9 cellular contexts compared by ENCODE assay signal in genomic region chr5:140647042-140647341, GRCh38. TPM values are rescaled to one million over a fixed set of nuclear protein-coding genes. Genes with fewer than 3 reads are reported as not detected.
A peak's percentile ranks its signal among the peaks of the same experiment; 100 is the strongest.
DNase-seq lines count a peak whose midpoint lies in the region; ATAC-seq and TF ChIP-seq lines count a peak whose summit lies in the region.
"Had no signal": no experiment of that assay in that cellular context is flagged by ENCODE, and none has a peak within 500 bp of the region (broad histone marks: within the 10 kb centered on the region; RNA-seq: fewer than 3 reads in every experiment).

No MANE protein-coding gene starts in this region.

- H3K4me3 ChIP-seq in CD4-positive, CD25-positive, alpha-beta regulatory T cell (ENCODE audit: low read depth, low read length): peak overlapping the region; percentile 93
- H3K4me3 ChIP-seq in colonic mucosa: peak overlapping the region; percentile 98
- peak overlapping the region; percentile 80 for H3K4me3 ChIP-seq in naive thymus-derived CD4-positive, alpha-beta T cell (ENCODE audit: low read length)

- peak overlapping the region; percentile 86 to 96 for H3K9ac ChIP-seq in colonic mucosa (ENCODE audit: low read depth in 2 of 2, low read length in 2 of 2)

- H3K9me3 Mint-ChIP-seq in CD4-positive, CD25-positive, alpha-beta regulatory T cell: no peaks in the 10 kb centered on the region
- no peaks in the 10 kb centered on the region for H3K9me3 Mint-ChIP-seq in IgD-negative memory B cell
- H3K9me3 Mint-ChIP-seq in naive thymus-derived CD4-positive, alpha-beta T cell: peaks cover 0 to 5% (median 0%) of the 10 kb centered on the region in 11 donors

- H3K36me3 ChIP-seq in CD4-positive, CD25-positive, alpha-beta regulatory T cell (ENCODE audit: control insufficient read depth, insufficient read depth, low read length): peaks cover 45% of the 10 kb centered on the region
- peaks cover 22% of the 10 kb centered on the region for H3K36me3 ChIP-seq in colonic mucosa
- peaks cover 2 to 62% (median 16%) of the 10 kb centered on the region in 3 experiments for H3K36me3 ChIP-seq in naive thymus-derived CD4-positive, alpha-beta T cell (ENCODE audit: control insufficient read depth in 2 of 3, insufficient read depth in 3 of 3, low read length in 3 of 3)

- peaks cover 12 to 77% (median 31%) of the 10 kb centered on the region in 4 donors for H3K4me1 Mint-ChIP-seq in CD4-positive, CD25-positive, alpha-beta regulatory T cell
- H3K4me1 Mint-ChIP-seq in IgD-negative memory B cell: peaks cover 18 to 33% (median 22%) of the 10 kb centered on the region in 3 donors
- peaks cover 32 to 72% (median 61%) of the 10 kb centered on the region in 7 donors for H3K4me1 Mint-ChIP-seq in naive thymus-derived CD4-positive, alpha-beta T cell

- H3K27me3 ChIP-seq in CD4-positive, CD25-positive, alpha-beta regulatory T cell (ENCODE audit: control insufficient read depth, insufficient read depth, low read length): no peaks in the 10 kb centered on the region
- H3K27me3 ChIP-seq in colonic mucosa: no peaks in the 10 kb centered on the region
- no peaks in the 10 kb centered on the region for H3K27me3 ChIP-seq in naive thymus-derived CD4-positive, alpha-beta T cell (ENCODE audit: control insufficient read depth in 2 of 2, insufficient read depth in 2 of 2, low read length in 2 of 2)

- POLR2A ChIA-PET in naive thymus-derived CD4-positive, alpha-beta T cell (lab: Charles Lee): interaction anchor here (0.6 to 4.9 kb wide), 36 partner anchors 8 to 674 kb away, joined by 3 to 51 read pairs (median 6); partner anchors contain the start of genes ANKHD1, APBB3, CD14 and EIF4EBP3

- CTCF ChIA-PET in naive thymus-derived CD4-positive, alpha-beta T cell (lab: Charles Lee): interaction anchor here (1.0 to 1.8 kb wide), 4 partner anchors 18 to 99 kb away, joined by 3 to 11 read pairs (median 4); partner anchors contain the start of genes EIF4EBP3 and SRA1

- no peaks in the 10 kb centered on the region for H3K9me3 ChIP-seq in CD4-positive, CD25-positive, alpha-beta regulatory T cell (ENCODE audit: control insufficient read depth in 2 of 2, low read length in 2 of 2)
- no peaks in the 10 kb centered on the region for H3K9me3 ChIP-seq in colonic mucosa
- no peaks in the 10 kb centered on the region for H3K9me3 ChIP-seq in naive thymus-derived CD4-positive, alpha-beta T cell (ENCODE audit: control insufficient read depth in 2 of 3, low read length in 3 of 3)

- H3K4me3 Mint-ChIP-seq in CD4-positive, CD25-positive, alpha-beta regulatory T cell: peak overlapping the region; percentile 97 to 99 (median 98)
- H3K4me3 Mint-ChIP-seq in IgD-negative memory B cell: peak overlapping the region; percentile 94 to 100 (median 100)
- peak overlapping the region; percentile 88 to 100 (median 98) for H3K4me3 Mint-ChIP-seq in naive thymus-derived CD4-positive, alpha-beta T cell

- intact Hi-C loops in colonic mucosa (cut with DNase I): loop anchor here (10.0 kb wide), 1 partner anchor 48 kb away; the partner anchor contains the start of genes HARS1 and HARS2
- intact Hi-C loops in naive thymus-derived CD4-positive, alpha-beta T cell (cut with micrococcal nuclease): loop anchor here (1.0 to 2.0 kb wide), 12 partner anchors 8 to 536 kb away; partner anchors contain the start of genes ANKHD1 (in 2 of the 2), APBB3 (in 2 of the 2), HARS1 (in 2 of the 2) and HARS2 (in 2 of the 2)

- no peak for TF ChIP-seq CTCF in colonic mucosa (IDR thresholded peaks at IDR 0.05)

- no peak for ATAC-seq in CD4-positive, CD25-positive, alpha-beta regulatory T cell (ENCODE audit: low read depth in 2 of 2)
- no peak for ATAC-seq in naive thymus-derived CD4-positive, alpha-beta T cell
- no peak for ATAC-seq in HG03139 (IDR thresholded peaks at IDR 0.05; ENCODE audit: unreplicated experiment)

- peaks cover 28% of the 10 kb centered on the region for H3K4me1 ChIP-seq in CD4-positive, CD25-positive, alpha-beta regulatory T cell (ENCODE audit: control insufficient read depth, insufficient read depth, low read length, poor library complexity, severe bottlenecking)
- peaks cover 11% of the 10 kb centered on the region for H3K4me1 ChIP-seq in colonic mucosa
- peaks cover 18% of the 10 kb centered on the region in 2 donors for H3K4me1 ChIP-seq in naive thymus-derived CD4-positive, alpha-beta T cell (ENCODE audit: control insufficient read depth in 2 of 2, insufficient read depth in 2 of 2, low read length in 2 of 2)

- peak overlapping the region; percentile 66 to 99 (median 97) for H3K27ac Mint-ChIP-seq in CD4-positive, CD25-positive, alpha-beta regulatory T cell
- H3K27ac Mint-ChIP-seq in IgD-negative memory B cell: peak overlapping the region; percentile 71 to 99 (median 89)
- peak overlapping the region; percentile 93 to 100 (median 99) for H3K27ac Mint-ChIP-seq in naive thymus-derived CD4-positive, alpha-beta T cell

- no peaks in the 10 kb centered on the region for H3K27me3 Mint-ChIP-seq in CD4-positive, CD25-positive, alpha-beta regulatory T cell
- no peaks in the 10 kb centered on the region for H3K27me3 Mint-ChIP-seq in IgD-negative memory B cell
- no peaks in the 10 kb centered on the region for H3K27me3 Mint-ChIP-seq in naive thymus-derived CD4-positive, alpha-beta T cell

- DNase-seq in CD4-positive, CD25-positive, alpha-beta regulatory T cell: no peak
- no peak for DNase-seq in colonic mucosa
- no peak for DNase-seq in naive thymus-derived CD4-positive, alpha-beta T cell
- no peak for DNase-seq in islet precursor cell
- no peak for DNase-seq in Ammon's horn (ENCODE audit: low spot score)
- DNase-seq in NCI-H446 (lab: John Stamatoyannopoulos, UW): no peak

- H3K36me3 Mint-ChIP-seq in CD4-positive, CD25-positive, alpha-beta regulatory T cell: peaks cover 43% of the 10 kb centered on the region
- H3K36me3 Mint-ChIP-seq in IgD-negative memory B cell: peaks cover 7% of the 10 kb centered on the region
- H3K36me3 Mint-ChIP-seq in naive thymus-derived CD4-positive, alpha-beta T cell: peaks cover 6 to 34% (median 27%) of the 10 kb centered on the region in 5 donors

- peak overlapping the region; percentile 97 for H3K27ac ChIP-seq in CD4-positive, CD25-positive, alpha-beta regulatory T cell (ENCODE audit: insufficient read depth, low read length, poor library complexity, severe bottlenecking)
- H3K27ac ChIP-seq in colonic mucosa: peak overlapping the region; percentile 84
- H3K27ac ChIP-seq in naive thymus-derived CD4-positive, alpha-beta T cell (ENCODE audit: low read depth, low read length): peak overlapping the region; percentile 95

RNA-seq across cellular contexts. Expression of gene NDUFA2, which starts 0.4 kb away (rescaled TPM):
- 42.6 TPM for total RNA-seq in CD4-positive, CD25-positive, alpha-beta regulatory T cell
- 100 to 1,000 TPM; 165 to 208 (median 169) TPM for polyA plus RNA-seq in CD4-positive, CD25-positive, alpha-beta regulatory T cell
- 154 TPM for polyA plus RNA-seq in IgD-negative memory B cell
- 100 to 1,000 TPM in 1 of 2 donors, 10 to 100 TPM in 1; 85.4 to 101 TPM for total RNA-seq in colonic mucosa
- total RNA-seq in naive thymus-derived CD4-positive, alpha-beta T cell: 10 to 100 TPM; 33.2 to 68.7 (median 43.5) TPM
- polyA plus RNA-seq in naive thymus-derived CD4-positive, alpha-beta T cell: 100 to 1,000 TPM; 147 to 149 TPM

RNA-seq across cellular contexts. Expression of gene IK, which starts 0.6 kb away (rescaled TPM):
- total RNA-seq in CD4-positive, CD25-positive, alpha-beta regulatory T cell: 170 TPM
- 100 to 1,000 TPM; 136 to 197 (median 184) TPM for polyA plus RNA-seq in CD4-positive, CD25-positive, alpha-beta regulatory T cell
- 165 TPM for polyA plus RNA-seq in IgD-negative memory B cell
- 10 to 100 TPM; 70.4 to 71.6 TPM for total RNA-seq in colonic mucosa
- total RNA-seq in naive thymus-derived CD4-positive, alpha-beta T cell: 100 to 1,000 TPM; 118 to 186 (median 179) TPM
- 100 to 1,000 TPM; 192 to 207 TPM for polyA plus RNA-seq in naive thymus-derived CD4-positive, alpha-beta T cell

RNA-seq across cellular contexts. Expression of gene TMCO6, which starts 7.7 kb away (rescaled TPM):
- 22.6 TPM for total RNA-seq in CD4-positive, CD25-positive, alpha-beta regulatory T cell
- polyA plus RNA-seq in CD4-positive, CD25-positive, alpha-beta regulatory T cell: 10 to 100 TPM; 17.0 to 24.1 (median 18.4) TPM
- polyA plus RNA-seq in IgD-negative memory B cell: 14.7 TPM
- total RNA-seq in colonic mucosa: 10 to 100 TPM in 1 of 2 donors, 1 to 10 TPM in 1; 8.7 to 18.9 TPM
- 10 to 100 TPM; 24.5 to 55.3 (median 36.4) TPM for total RNA-seq in naive thymus-derived CD4-positive, alpha-beta T cell
- 10 to 100 TPM; 17.1 to 20.4 TPM for polyA plus RNA-seq in naive thymus-derived CD4-positive, alpha-beta T cell

RNA-seq across cellular contexts. Expression of gene CD14, which starts 14.0 kb away (rescaled TPM):
- total RNA-seq in CD4-positive, CD25-positive, alpha-beta regulatory T cell: not detected
- 1 to 10 TPM; 1.3 to 2.6 (median 2.1) TPM for polyA plus RNA-seq in CD4-positive, CD25-positive, alpha-beta regulatory T cell
- polyA plus RNA-seq in IgD-negative memory B cell: 1.5 TPM
- 10 to 100 TPM; 28.2 to 48.3 TPM for total RNA-seq in colonic mucosa
- 100 to 1,000 TPM in 1 of 5 experiments, 10 to 100 TPM in 2, 1 to 10 TPM in 1, under 1 TPM in 1; 0.56 to 198 (median 10.1) TPM for total RNA-seq in naive thymus-derived CD4-positive, alpha-beta T cell
- polyA plus RNA-seq in naive thymus-derived CD4-positive, alpha-beta T cell: 1 to 10 TPM; 2.5 to 2.9 TPM
- total RNA-seq: HT1080 had no signal

RNA-seq across cellular contexts. Expression of gene WDR55, which starts 17.7 kb away (rescaled TPM):
- 47.5 TPM for total RNA-seq in CD4-positive, CD25-positive, alpha-beta regulatory T cell
- 10 to 100 TPM; 17.6 to 25.3 (median 19.9) TPM for polyA plus RNA-seq in CD4-positive, CD25-positive, alpha-beta regulatory T cell
- 13.5 TPM for polyA plus RNA-seq in IgD-negative memory B cell
- 10 to 100 TPM; 28.7 to 47.8 TPM for total RNA-seq in colonic mucosa
- total RNA-seq in naive thymus-derived CD4-positive, alpha-beta T cell: 10 to 100 TPM; 28.5 to 47.6 (median 37.8) TPM
- 10 to 100 TPM; 10.5 to 20.9 TPM for polyA plus RNA-seq in naive thymus-derived CD4-positive, alpha-beta T cell
